ENCODE assay signal across 8 cellular contexts in genomic region chr3:8501388-8502131, GRCh38. TPM values are rescaled to one million over a fixed set of nuclear protein-coding genes. Genes with fewer than 3 reads are reported as not detected.
DNase-seq lines count a peak whose midpoint lies in the region; ATAC-seq, FAIRE-seq and TF ChIP-seq lines count a peak whose summit lies in the region.

Gene LMCD1 (plus strand): TSS chr3:8501823. CDS start chr3:8501939, 116 bp downstream.

- peak; percentile 97 for ATAC-seq in GM19397 (IDR thresholded peaks at IDR 0.05; ENCODE audit: unreplicated experiment)
- ATAC-seq in HG03558 (IDR thresholded peaks at IDR 0.05; ENCODE audit: extremely low read depth, unreplicated experiment): peak; percentile 90

- H3K27me3 ChIP-seq in NT2/D1 (ENCODE audit: insufficient read depth, insufficient read length) (no peaks in the 10 kb centered on the region), endothelial cell of umbilical vein (ENCODE audit: control insufficient read depth in 2 of 2, insufficient read depth in 2 of 2, low read length in 2 of 2) (no peaks in the 10 kb centered on the region)

- H3K36me3 ChIP-seq in NT2/D1 (ENCODE audit: insufficient read depth, insufficient read length, low read length) (peaks cover 22% of the 10 kb centered on the region), endothelial cell of umbilical vein (ENCODE audit: control insufficient read depth in 2 of 2, extremely low read depth in 1 of 2, insufficient read depth in 2 of 2, low read length in 2 of 2) (no peaks in the 10 kb centered on the region)

- peak within 1 kb of the TSS; percentile 92 for H3K4me2 ChIP-seq in endothelial cell of umbilical vein (ENCODE audit: insufficient read depth, low read length)

- POLR2A ChIA-PET in endothelial cell of umbilical vein (lab: Charles Lee): interaction anchor here (0.6 to 1.6 kb wide), 6 partner anchors 10 to 84 kb away, joined by 3 to 9 read pairs (median 6); no protein-coding TSS in a partner anchor

- TF ChIP-seq POLR2A in endothelial cell of umbilical vein (IDR thresholded peaks at IDR 0.05; ENCODE audit: low read depth, low read length): peak; percentile 43

- H3K9me1 ChIP-seq in endothelial cell of umbilical vein (replicated peaks; ENCODE audit: control insufficient read depth, extremely low read depth, insufficient read depth, low read length): no peaks in the 10 kb centered on the region

- peak within 1 kb of the TSS; percentile 80 for H3K9ac ChIP-seq in NT2/D1 (ENCODE audit: insufficient read length, low read depth)
- peak within 1 kb of the TSS; percentile 89 for H3K9ac ChIP-seq in endothelial cell of umbilical vein (replicated peaks; ENCODE audit: extremely low read depth, insufficient read depth, low read length)

- TSS peak; percentile 46 for BruUV-seq in endothelial cell of umbilical vein (replicated peaks; lab: Mats Ljungman, UMichigan)

- H3K27ac Mint-ChIP-seq in mesothelial cell of epicardium: peak within 1 kb of the TSS; percentile 99

- peaks cover 71% of the 10 kb centered on the region for H3K4me1 Mint-ChIP-seq in mesothelial cell of epicardium

- H3K4me1 ChIP-seq in NT2/D1 (ENCODE audit: insufficient read depth, insufficient read length) (peaks cover 6% of the 10 kb centered on the region), endothelial cell of umbilical vein (ENCODE audit: control insufficient read depth, extremely low read depth, insufficient read depth, low read length) (peaks cover 49% of the 10 kb centered on the region)

- DNase-seq in CD1c-positive myeloid dendritic cell (ENCODE audit: extremely low spot score) (peak; percentile 91), NT2/D1 (ENCODE audit: low read depth, low spot score) (peak; percentile 92), activated T-cell treated with anti-CD3 and anti-CD28 coated beads for 4 hours (peak; percentile 58), endothelial cell of umbilical vein (ENCODE audit: low read depth, low spot score) (peak; percentile 98), mesothelial cell of epicardium (ENCODE audit: low spot score in 2 of 2, unreplicated experiment in 2 of 2) (peak; percentile 86 to 92)
- peak; percentile 50 to 61 for DNase-seq in stimulated activated CD8-positive, alpha-beta memory T cell treated with anti-CD3 and anti-CD28 coated beads, Interleukin-15, amount 100 ng/mL, for 4 hours (ENCODE audit: low read depth in 2 of 2)

- no peaks in the 10 kb centered on the region for H3K79me2 ChIP-seq in endothelial cell of umbilical vein (ENCODE audit: control insufficient read depth, insufficient read depth, low read length)

- no peaks in the 10 kb centered on the region for H3K9me3 ChIP-seq in NT2/D1 (ENCODE audit: insufficient read depth, low read length)
- H3K9me3 ChIP-seq in endothelial cell of umbilical vein (replicated peaks; ENCODE audit: control insufficient read depth, insufficient read depth, low read length): no peaks in the 10 kb centered on the region

- intact Hi-C loops in endothelial cell of umbilical vein (cut with micrococcal nuclease): loop anchor here (1.0 to 10.0 kb wide), 7 partner anchors 18 to 627 kb away; no protein-coding TSS in a partner anchor

- no peaks in the 10 kb centered on the region for H3K27me3 Mint-ChIP-seq in mesothelial cell of epicardium (ENCODE audit: low read depth)

- peak within 1 kb of the TSS; percentile 95 for H3K27ac ChIP-seq in endothelial cell of umbilical vein (ENCODE audit: insufficient read depth, low read depth, low read length)

- CTCF ChIA-PET in endothelial cell of umbilical vein (lab: Charles Lee): interaction anchor here (0.6 to 9.5 kb wide), 22 partner anchors 8 to 200 kb away, joined by 3 to 114 read pairs (median 4); no protein-coding TSS in a partner anchor

- H3K4me3 Mint-ChIP-seq in mesothelial cell of epicardium: peak within 1 kb of the TSS; percentile 86

- peak within 1 kb of the TSS; percentile 88 for H2AFZ ChIP-seq in endothelial cell of umbilical vein (ENCODE audit: low read depth, low read length)

- no peaks in the 10 kb centered on the region for H4K20me1 ChIP-seq in endothelial cell of umbilical vein (replicated peaks; ENCODE audit: control insufficient read depth, extremely low read depth, insufficient read depth, low read length)

- FAIRE-seq in endothelial cell of umbilical vein (lab: Jason Lieb, UNC): peak; percentile 90

- no peak for TF ChIP-seq CTCF in endothelial cell of umbilical vein (IDR thresholded peaks at IDR 0.05; ENCODE audit: extremely low read depth in 1 of 2, insufficient read depth in 1 of 2, low read depth in 1 of 2, low read length in 2 of 2)
- no peak for TF ChIP-seq CTCF in mesothelial cell of epicardium (IDR thresholded peaks at IDR 0.05; ENCODE audit: unreplicated experiment)

- H3K4me3 ChIP-seq in NT2/D1 (ENCODE audit: insufficient read length, low read depth): peak within 1 kb of the TSS; percentile 45
- H3K4me3 ChIP-seq in endothelial cell of umbilical vein (replicated peaks in 1 of 3; ENCODE audit: insufficient read depth in 1 of 3, low read depth in 1 of 3, low read length in 3 of 3): peak within 1 kb of the TSS; percentile 43 to 72 (median 62)

- dilution Hi-C loops in endothelial cell of umbilical vein (cut with MboI; ENCODE audit: extremely low pct_ligation_motif_present, low sequenced_read_pairs): no loop called here

- H3K36me3 Mint-ChIP-seq in mesothelial cell of epicardium: no peaks in the 10 kb centered on the region

- H3K9me3 Mint-ChIP-seq in mesothelial cell of epicardium: no peaks in the 10 kb centered on the region

TF ChIP-seq in endothelial cell of umbilical vein, 7 proteins besides CTCF, POLR2A, EP300 and RAD21:
- TF ChIP-seq POLR2AphosphoS5 (IDR thresholded peaks at IDR 0.05; ENCODE audit: insufficient read depth, low read depth, low read length): peak; percentile 42
- no peak for TF ChIP-seq EZH2 (IDR thresholded peaks at IDR 0.05; ENCODE audit: borderline replicate concordance, low read depth, low read length, severe bottlenecking)
- no peak for TF ChIP-seq GATA2 (IDR thresholded peaks at IDR 0.05; ENCODE audit: insufficient read depth, insufficient read length, low read depth, low read length)
- no peak for TF ChIP-seq JUN (IDR thresholded peaks at IDR 0.05; ENCODE audit: borderline replicate concordance, insufficient read depth, insufficient read length, low read depth)
- TF ChIP-seq FOS (IDR thresholded peaks at IDR 0.05; ENCODE audit: borderline replicate concordance, insufficient read depth, low read length): no peak
- TF ChIP-seq, protein P1, sequence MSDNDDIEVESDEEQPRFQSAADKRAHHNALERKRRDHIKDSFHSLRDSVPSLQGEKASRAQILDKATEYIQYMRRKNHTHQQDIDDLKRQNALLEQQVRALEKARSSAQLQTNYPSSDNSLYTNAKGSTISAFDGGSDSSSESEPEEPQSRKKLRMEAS (IDR thresholded peaks at IDR 0.05; ENCODE audit: insufficient read depth, insufficient read length): peak; percentile 24

RNA-seq across cellular contexts. Expression of gene LMCD1, which starts in this region (rescaled TPM):
- total RNA-seq in endothelial cell of umbilical vein (11.1 and 14.5 TPM in 2 replicates), mesothelial cell of epicardium (20.8 to 24.2 TPM (median 22.4 TPM) in 3 replicates)
- 7.6 and 11.4 TPM in 2 replicates for polyA plus RNA-seq in endothelial cell of umbilical vein
- polyA plus RNA-seq in endothelial cell of umbilical vein (2011; cell fraction: cytosol; rRNA removed): 10.9 and 12.3 TPM in 2 replicates
- 11.8 and 12.1 TPM in 2 replicates for polyA plus RNA-seq in endothelial cell of umbilical vein (2011; cell fraction: nucleus; rRNA removed)
- polyA plus RNA-seq in endothelial cell of umbilical vein (2012): 11.6 and 15.5 TPM in 2 replicates
- 5.8 and 12.4 TPM in 2 replicates for polyA minus RNA-seq in endothelial cell of umbilical vein
- polyA minus RNA-seq in endothelial cell of umbilical vein (2011; cell fraction: cytosol; rRNA and poly(A)+ RNA removed): not detected
- 10.3 and 13.6 TPM in 2 replicates for polyA minus RNA-seq in endothelial cell of umbilical vein (2011; cell fraction: nucleus; rRNA and poly(A)+ RNA removed)

Comparison
In these comparisons a context has a peak if more than half of its experiments do, and no peak if none do; other contexts are left out.
1. Peak in every context shown above with its lines: DNase-seq, ATAC-seq, H3K4me3 ChIP-seq and H3K27ac ChIP-seq.